11 cellular contexts compared by ENCODE assay signal in genomic region chr5:172502969-172503368, GRCh38. TPM values are rescaled to one million over a fixed set of nuclear protein-coding genes. Genes with fewer than 3 reads are reported as not detected.
DNase-seq lines count a peak whose midpoint lies in the region; ATAC-seq and TF ChIP-seq lines count a peak whose summit lies in the region.
"Had no signal": no experiment of that assay in that cellular context is flagged by ENCODE, and none has a peak within 500 bp of the region (broad histone marks: within the 10 kb centered on the region; RNA-seq: fewer than 3 reads in every experiment).

No MANE protein-coding gene starts in this region.

- no peaks in the 10 kb centered on the region for H3K9me3 Mint-ChIP-seq in type B pancreatic cell

- no peaks in the 10 kb centered on the region for H3K9me3 ChIP-seq in breast epithelium
- no peaks in the 10 kb centered on the region for H3K9me3 ChIP-seq in OCI-LY7 (ENCODE audit: low read length)
- no peaks in the 10 kb centered on the region for H3K9me3 ChIP-seq in right atrium auricular region
- H3K9me3 ChIP-seq: neutrophil, SJCRH30 had no signal

- intact Hi-C loops in breast epithelium (cut with DNase I; ENCODE audit: low total_unique reads) (no loop called here), OCI-LY7 (cut with micrococcal nuclease; ENCODE audit: unreplicated experiment) (no loop called here)

- in situ Hi-C loops in T47D (cut with HindIII; ENCODE audit: low pct_unique_long_range_greater_than_20kb, low sequenced_read_pairs): no loop called here

- no peak overlapping the region for H2AFZ ChIP-seq in OCI-LY7 (ENCODE audit: low read length)

- H3K27me3 ChIP-seq in breast epithelium (no peaks in the 10 kb centered on the region), right atrium auricular region (no peaks in the 10 kb centered on the region)
- H3K27me3 ChIP-seq: SJCRH30 had no signal

- H3K4me2 ChIP-seq in OCI-LY7 (ENCODE audit: low read length): no peak overlapping the region

- no peaks in the 10 kb centered on the region for H3K79me2 ChIP-seq in OCI-LY7 (ENCODE audit: insufficient read depth, low read depth, low read length)

- H3K36me3 ChIP-seq in breast epithelium (no peaks in the 10 kb centered on the region), OCI-LY7 (ENCODE audit: insufficient read depth, low read length) (no peaks in the 10 kb centered on the region), right atrium auricular region (no peaks in the 10 kb centered on the region)
- H3K36me3 ChIP-seq: neutrophil, SJCRH30 had no signal

- no peak for TF ChIP-seq CTCF in breast epithelium (IDR thresholded peaks at IDR 0.05)
- TF ChIP-seq CTCF in OCI-LY7 (conservative IDR thresholded peaks at IDR 0.05; ENCODE audit: low read length): no peak
- TF ChIP-seq CTCF in right atrium auricular region (IDR thresholded peaks at IDR 0.05): no peak
- no peak for TF ChIP-seq CTCF in type B pancreatic cell (conservative IDR thresholded peaks at IDR 0.05)

- no peaks in the 10 kb centered on the region for H3K36me3 Mint-ChIP-seq in type B pancreatic cell
- H3K36me3 Mint-ChIP-seq: CD14-positive monocyte had no signal

- peaks cover 11% of the 10 kb centered on the region for H3K4me1 Mint-ChIP-seq in type B pancreatic cell (ENCODE audit: unreplicated experiment)
- H3K4me1 Mint-ChIP-seq: CD14-positive monocyte had no signal

- peaks cover 18% of the 10 kb centered on the region for H3K27me3 Mint-ChIP-seq in type B pancreatic cell

- H3K27ac ChIP-seq in breast epithelium: peak overlapping the region in 1 of 2 donors; percentile 25
- H3K27ac ChIP-seq in OCI-LY7 (ENCODE audit: low read depth, low read length, poor library complexity, severe bottlenecking): no peak overlapping the region
- H3K27ac ChIP-seq in right atrium auricular region: peak overlapping the region; percentile 58 to 77
- H3K27ac ChIP-seq: neutrophil, SJCRH30 had no signal

- no peak overlapping the region for H3K4me3 Mint-ChIP-seq in type B pancreatic cell
- H3K4me3 Mint-ChIP-seq: CD14-positive monocyte had no signal

- no peaks in the 10 kb centered on the region for H3K9me2 ChIP-seq in OCI-LY7 (ENCODE audit: insufficient read depth, low read length)

- no peak for ATAC-seq in GM18511 (IDR thresholded peaks at IDR 0.05; ENCODE audit: unreplicated experiment)

- CTCF ChIA-PET in OCI-LY7 (lab: Charles Lee; ENCODE audit: unreplicated experiment): no interaction called here

- no peaks in the 10 kb centered on the region for H3K4me1 ChIP-seq in breast epithelium
- no peaks in the 10 kb centered on the region for H3K4me1 ChIP-seq in OCI-LY7 (ENCODE audit: insufficient read depth, low read length, poor library complexity, severe bottlenecking)
- H3K4me1 ChIP-seq in right atrium auricular region: peaks cover 0 to 25% of the 10 kb centered on the region in 2 donors

- POLR2A ChIA-PET in OCI-LY7 (lab: Charles Lee): no interaction called here

- H4K20me1 ChIP-seq in OCI-LY7 (ENCODE audit: insufficient read depth, low read length): no peaks in the 10 kb centered on the region

- no TSS peak for BruUV-seq in OCI-LY7 (replicated peaks; lab: Mats Ljungman, UMichigan)

- TF ChIP-seq POLR2A in breast epithelium (IDR thresholded peaks at IDR 0.05): no peak

- peak; percentile 23 to 52 for DNase-seq in T47D (ENCODE audit: low read depth in 1 of 2, low spot score in 1 of 2)
- DNase-seq in breast epithelium (ENCODE audit: low spot score in 2 of 2): no peak
- DNase-seq in OCI-LY7 (ENCODE audit: low spot score): peak; percentile 9
- DNase-seq in right atrium auricular region (ENCODE audit: low spot score): peak; percentile 54
- peak; percentile 45 for DNase-seq in type B pancreatic cell (ENCODE audit: extremely low spot score, unreplicated experiment)
- DNase-seq in NCI-H2029 treated with DMSO at 0.1 percent for 48 hours (lab: John Stamatoyannopoulos, UW): no peak
- no peak for DNase-seq in T-helper 1 cell

- H3K4me3 ChIP-seq in breast epithelium (no peak overlapping the region), OCI-LY7 (ENCODE audit: low read depth, low read length, poor library complexity, severe bottlenecking) (no peak overlapping the region), right atrium auricular region (no peak overlapping the region)
- H3K4me3 ChIP-seq: SJCRH30 had no signal

- H3K27ac Mint-ChIP-seq in type B pancreatic cell: no peak overlapping the region
- H3K27ac Mint-ChIP-seq: CD14-positive monocyte had no signal

RNA-seq across cellular contexts. Expression of gene SH3PXD2B, which starts 48.6 kb away (rescaled TPM):
- total RNA-seq in breast epithelium: 100 to 1,000 TPM in 1 of 3 donors, 10 to 100 TPM in 2; 35.3 to 118 (median 43.9) TPM
- not detected in 2 replicates for total RNA-seq in OCI-LY7 (2014; rRNA removed; shearing (Covaris generic))
- 0.10 and 0.11 TPM in 2 replicates for total RNA-seq in OCI-LY7 (2022)
- 10 to 100 TPM in 1 of 2 donors, 1 to 10 TPM in 1; 7.2 to 13.9 TPM for total RNA-seq in right atrium auricular region
- 38.4 and 52.3 TPM in 2 replicates for total RNA-seq in type B pancreatic cell (ENCODE audit: low replicate concordance)

Comparison
In these comparisons a context has a peak if more than half of its experiments do, and no peak if none do; other contexts are left out.
1. DNase-seq: peak in T47D (2 of 2), OCI-LY7 (single experiment), right atrium auricular region (single experiment) and type B pancreatic cell (single experiment); none in breast epithelium (0 of 2), NCI-H2029 treated with DMSO at 0.1 percent for 48 hours (single experiment) and T-helper 1 cell (0 of 5).
2. RNA of gene SH3PXD2B, which starts 48.6 kb away (total RNA-seq): 38.4 to 52.3 TPM in type B pancreatic cell, 35.3 to 118 TPM in breast epithelium and 7.2 to 13.9 TPM in right atrium auricular region; 0.10 to 0.11 TPM in OCI-LY7; every median in the first group is over 4 times any median in the second.